ENCODE assay signal across 2 cellular contexts in the genomic region with DNA sequence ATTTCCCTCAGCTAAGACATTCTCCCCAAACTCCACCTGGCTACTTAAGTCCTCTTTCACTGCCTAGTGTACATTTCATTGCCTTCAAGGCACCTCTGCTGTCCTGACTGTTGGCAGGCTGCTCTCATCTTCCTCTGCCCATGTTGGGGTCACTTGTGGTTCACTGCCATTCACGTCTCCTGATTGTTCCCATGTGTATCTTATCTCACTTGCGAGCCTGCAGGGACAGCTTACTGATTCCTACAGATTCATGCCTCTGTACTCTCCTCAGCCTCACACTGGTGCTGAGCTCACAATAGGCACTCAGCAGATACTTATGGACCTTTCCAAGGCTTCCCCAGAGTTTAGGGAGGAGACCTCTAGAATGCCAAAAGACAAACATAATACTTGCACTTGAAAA.
TF ChIP-seq lines count a peak whose summit lies in the region.

No MANE protein-coding gene starts in this region.

TF ChIP-seq in SK-N-SH, 30 proteins besides CTCF, POLR2A, EP300 and RAD21:
- TF ChIP-seq GABPA (IDR thresholded peaks at IDR 0.05; ENCODE audit: low read depth) (no peak), ELF1 (IDR thresholded peaks at IDR 0.05) (no peak), FOXM1 (IDR thresholded peaks at IDR 0.05; ENCODE audit: low read depth) (no peak), RCOR1 (IDR thresholded peaks at IDR 0.05; ENCODE audit: low read length) (peak; percentile 72), TAF1 (IDR thresholded peaks at IDR 0.05; ENCODE audit: borderline replicate concordance, low read depth, low read length) (no peak), FOSL2 (IDR thresholded peaks at IDR 0.05; ENCODE audit: borderline replicate concordance, low read depth) (no peak), NFIC (IDR thresholded peaks at IDR 0.05; ENCODE audit: borderline replicate concordance) (no peak), NRF1 (IDR thresholded peaks at IDR 0.05; ENCODE audit: low read depth, low read length) (no peak), GATA2 (CRISPR knock-in tag; IDR thresholded peaks at IDR 0.05) (peak; percentile 64), MXI1 (IDR thresholded peaks at IDR 0.05; ENCODE audit: low read depth, low read length) (peak; percentile 14; the same call in 1 of the 2 replicates)
- TF ChIP-seq, protein P1, sequence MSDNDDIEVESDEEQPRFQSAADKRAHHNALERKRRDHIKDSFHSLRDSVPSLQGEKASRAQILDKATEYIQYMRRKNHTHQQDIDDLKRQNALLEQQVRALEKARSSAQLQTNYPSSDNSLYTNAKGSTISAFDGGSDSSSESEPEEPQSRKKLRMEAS (IDR thresholded peaks at IDR 0.05; ENCODE audit: low read depth) = no peak
- TF ChIP-seq, protein P2, sequence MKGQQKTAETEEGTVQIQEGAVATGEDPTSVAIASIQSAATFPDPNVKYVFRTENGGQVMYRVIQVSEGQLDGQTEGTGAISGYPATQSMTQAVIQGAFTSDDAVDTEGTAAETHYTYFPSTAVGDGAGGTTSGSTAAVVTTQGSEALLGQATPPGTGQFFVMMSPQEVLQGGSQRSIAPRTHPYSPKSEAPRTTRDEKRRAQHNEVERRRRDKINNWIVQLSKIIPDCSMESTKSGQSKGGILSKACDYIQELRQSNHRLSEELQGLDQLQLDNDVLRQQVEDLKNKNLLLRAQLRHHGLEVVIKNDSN (IDR thresholded peaks at IDR 0.05; ENCODE audit: borderline replicate concordance, low read depth) = no peak
TF ChIP-seq in SK-N-SH: peak in this region for 3.

TF ChIP-seq in SK-N-SH treated with all-trans-retinoic acid at 6 μM for 48 hours, 23 proteins besides CTCF, POLR2A, EP300 and RAD21:
- TF ChIP-seq TCF4 (CRISPR knock-in tag; IDR thresholded peaks at IDR 0.05; ENCODE audit: borderline replicate concordance) (no peak), ISL1 (CRISPR knock-in tag; IDR thresholded peaks at IDR 0.05) (no peak)
